ENCODE assay signal across 14 cellular contexts in the genomic region with DNA sequence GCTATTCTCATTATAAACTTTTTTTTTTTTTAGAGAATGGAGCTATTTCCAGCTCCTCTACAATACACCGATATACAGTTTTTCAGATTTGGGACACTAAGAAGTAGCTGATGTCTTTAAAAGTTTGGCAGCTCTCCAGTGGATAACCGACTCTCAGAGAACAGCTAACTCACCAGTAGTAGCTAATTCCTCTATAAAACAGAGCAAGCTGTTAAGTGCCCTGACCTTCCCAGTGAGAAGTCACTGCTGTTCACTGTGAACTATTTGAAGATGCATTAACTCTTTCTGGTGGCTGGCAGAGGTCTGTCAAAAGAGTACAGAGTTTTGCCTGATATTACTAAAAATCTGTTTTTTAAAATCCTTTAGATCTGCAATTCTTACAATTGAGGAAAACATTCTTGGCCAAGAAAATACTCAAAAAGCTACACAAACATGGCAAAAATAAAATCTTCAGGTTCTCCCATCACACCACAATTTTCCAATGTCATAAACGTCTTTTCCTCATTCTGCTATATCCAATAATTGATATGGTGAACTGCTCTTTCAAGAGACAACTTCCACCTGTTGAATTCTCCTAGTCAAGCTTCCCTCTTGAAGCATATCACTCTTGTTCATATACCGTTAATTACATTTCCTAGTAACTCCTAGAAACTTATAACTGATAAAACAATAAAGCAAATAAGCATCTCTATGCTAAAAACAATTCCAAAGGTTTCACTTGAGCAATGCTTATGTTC. TPM values are rescaled to one million over a fixed set of nuclear protein-coding genes. Genes with fewer than 3 reads are reported as not detected.
DNase-seq lines count a peak whose midpoint lies in the region; ATAC-seq and TF ChIP-seq lines count a peak whose summit lies in the region.
"Had no signal": no experiment of that assay in that cellular context is flagged by ENCODE, and none has a peak within 500 bp of the region (broad histone marks: within the 10 kb centered on the region; RNA-seq: fewer than 3 reads in every experiment).

No MANE protein-coding gene starts in this region.

- H2BK5ac ChIP-seq in mesenchymal stem cell (ENCODE audit: low read depth, low read length, poor library complexity, severe bottlenecking), result no peak overlapping the region

- no peaks in the 10 kb centered on the region for H3K27me3 Mint-ChIP-seq in Caco-2 (ENCODE audit: insufficient read depth, unreplicated experiment)
- H3K27me3 Mint-ChIP-seq: activated T-cell treated with anti-CD3 and anti-CD28 coated beads, Interleukin-2, amount 50 U/mL, for 24 hours had no signal

- peaks cover 27% of the 10 kb centered on the region for H3K4me1 Mint-ChIP-seq in Caco-2 (ENCODE audit: low read depth, unreplicated experiment)
- H3K4me1 Mint-ChIP-seq: memory B cell had no signal

- H3K36me3 ChIP-seq in Caco-2 (ENCODE audit: control insufficient read depth, insufficient read depth, low read length), result no peaks in the 10 kb centered on the region
- no peaks in the 10 kb centered on the region for H3K36me3 ChIP-seq in mesenchymal stem cell (ENCODE audit: control insufficient read depth in 1 of 2, insufficient read depth in 2 of 2, low read depth in 1 of 2, low read length in 2 of 2)
- H3K36me3 ChIP-seq: breast epithelium, esophagus muscularis mucosa had no signal

- no peak for ATAC-seq in HG02610 (IDR thresholded peaks at IDR 0.05; ENCODE audit: unreplicated experiment)
- ATAC-seq in HG02840 (IDR thresholded peaks at IDR 0.05; ENCODE audit: low FRiP score, unreplicated experiment), result no peak
- ATAC-seq in GM18505 (IDR thresholded peaks at IDR 0.05; ENCODE audit: unreplicated experiment), result no peak

- H3K4me3 Mint-ChIP-seq in Caco-2 (ENCODE audit: unreplicated experiment), result no peak overlapping the region
- H3K4me3 Mint-ChIP-seq: activated T-cell treated with anti-CD3 and anti-CD28 coated beads, Interleukin-2, amount 50 U/mL, for 24 hours; memory B cell had no signal

- no peak overlapping the region for H3K18ac ChIP-seq in mesenchymal stem cell (ENCODE audit: low read depth in 1 of 2, low read length in 2 of 2)

- no peak overlapping the region for H4K8ac ChIP-seq in mesenchymal stem cell (ENCODE audit: low read length)

- no peaks in the 10 kb centered on the region for H3K9me3 Mint-ChIP-seq in Caco-2 (ENCODE audit: unreplicated experiment)
- H3K9me3 Mint-ChIP-seq: activated T-cell treated with anti-CD3 and anti-CD28 coated beads, Interleukin-2, amount 50 U/mL, for 24 hours had no signal

- no peak overlapping the region for H2BK120ac ChIP-seq in mesenchymal stem cell (ENCODE audit: low read depth, low read length)

- peaks cover 1% of the 10 kb centered on the region for H3K79me1 ChIP-seq in mesenchymal stem cell (replicated peaks; ENCODE audit: low read length, poor library complexity, severe bottlenecking)

- H3K14ac ChIP-seq in mesenchymal stem cell (ENCODE audit: low read length in 2 of 2), result no peak overlapping the region

- no peak overlapping the region for H3K4me3 ChIP-seq in Caco-2 (ENCODE audit: low read depth, low read length)
- H3K4me3 ChIP-seq in fibroblast of mammary gland (ENCODE audit: control insufficient read depth, low read depth, low read length), result no peak overlapping the region
- H3K4me3 ChIP-seq in mesenchymal stem cell (ENCODE audit: insufficient read depth in 1 of 2, low read depth in 1 of 2, low read length in 2 of 2), result no peak overlapping the region
- H3K4me3 ChIP-seq: breast epithelium, esophagus muscularis mucosa had no signal

- WGBS in mesenchymal stem cell, result 43% methylated on average over 4 of the region's 4 CpGs

- H3K23ac ChIP-seq in mesenchymal stem cell (ENCODE audit: low read length in 2 of 2), result no peak overlapping the region

- POLR2A ChIA-PET in Caco-2 (lab: Charles Lee), result no interaction called here

- H3K27ac Mint-ChIP-seq in Caco-2 (ENCODE audit: unreplicated experiment), result peak overlapping the region; percentile 67
- H3K27ac Mint-ChIP-seq: activated T-cell treated with anti-CD3 and anti-CD28 coated beads, Interleukin-2, amount 50 U/mL, for 24 hours; memory B cell had no signal

- no peak for TF ChIP-seq CTCF in Caco-2 (IDR thresholded peaks at IDR 0.05; ENCODE audit: insufficient read depth in 1 of 2, low read depth in 1 of 2, low read length in 1 of 2, severe bottlenecking in 1 of 2, unreplicated experiment in 1 of 2)
- no peak for TF ChIP-seq CTCF in fibroblast of mammary gland (conservative IDR thresholded peaks at IDR 0.05; ENCODE audit: control insufficient read depth, insufficient read depth, low read depth, low read length)

- TF ChIP-seq POLR2A in GM18505 (IDR thresholded peaks at IDR 0.05; ENCODE audit: borderline replicate concordance, extremely low read depth, insufficient read depth, insufficient read length), result no peak

- BruUV-seq in Caco-2 (replicated peaks; lab: Mats Ljungman, UMichigan), result no TSS peak

- H3K4me2 ChIP-seq in mesenchymal stem cell (ENCODE audit: low read length, poor library complexity, severe bottlenecking), result no peak overlapping the region

- CTCF ChIA-PET in Caco-2 (lab: Charles Lee), result interaction anchor here (1.5 kb wide), 1 partner anchor 45 kb away, joined by 5 read pairs; a partner anchor contains a TSS

- no peak overlapping the region for H3K27ac ChIP-seq in mesenchymal stem cell (ENCODE audit: low read length, poor library complexity, severe bottlenecking)
- H3K27ac ChIP-seq: breast epithelium, esophagus muscularis mucosa, RWPE1 had no signal

- DNase-seq in Caco-2 (no peak), NCI-H82 treated with DMSO at 0.1 percent for 48 hours (lab: John Stamatoyannopoulos, UW; ENCODE audit: unreplicated experiment) (peak; percentile 66), fibroblast of mammary gland (ENCODE audit: low read depth) (peak; percentile 53), mesenchymal stem cell (peak; percentile 63)
- DNase-seq in activated CD4-positive, alpha-beta T cell treated with anti-CD3 and anti-CD28 coated beads for 1 hour, result no peak
- DNase-seq: activated T-cell treated with anti-CD3 and anti-CD28 coated beads, Interleukin-2, amount 50 U/mL, for 24 hours; retina had no signal

- H3K9ac ChIP-seq in mesenchymal stem cell (ENCODE audit: low read length), result no peak overlapping the region

- H3K4ac ChIP-seq in mesenchymal stem cell (ENCODE audit: low read depth in 1 of 2, low read length in 2 of 2), result no peak overlapping the region

- peaks cover 60% of the 10 kb centered on the region for H3K36me3 Mint-ChIP-seq in Caco-2 (ENCODE audit: insufficient read depth, unreplicated experiment)
- H3K36me3 Mint-ChIP-seq: memory B cell had no signal

- intact Hi-C loops in Caco-2 (cut with micrococcal nuclease; ENCODE audit: unreplicated experiment), result no loop called here

- H2AFZ ChIP-seq in mesenchymal stem cell (ENCODE audit: low read depth, low read length), result no peak overlapping the region

- H3K9me3 ChIP-seq in Caco-2, result no peaks in the 10 kb centered on the region
- H3K9me3 ChIP-seq in mesenchymal stem cell (ENCODE audit: control insufficient read depth, low read length), result no peaks in the 10 kb centered on the region
- H3K9me3 ChIP-seq: breast epithelium, esophagus muscularis mucosa had no signal

- H2AK5ac ChIP-seq in mesenchymal stem cell (ENCODE audit: low read length, severe bottlenecking), result no peak overlapping the region

- H4K91ac ChIP-seq in mesenchymal stem cell (ENCODE audit: low read length), result no peak overlapping the region

- H3K4me1 ChIP-seq in Caco-2, result peaks cover 12% of the 10 kb centered on the region; the same call in 1 of the 2 replicates
- no peaks in the 10 kb centered on the region for H3K4me1 ChIP-seq in mesenchymal stem cell (ENCODE audit: control insufficient read depth, insufficient read depth, low read depth, low read length)
- H3K4me1 ChIP-seq: breast epithelium had no signal

- no peak overlapping the region for H2BK15ac ChIP-seq in mesenchymal stem cell (ENCODE audit: low read depth, poor library complexity, severe bottlenecking)

- no peak overlapping the region for H2BK12ac ChIP-seq in mesenchymal stem cell (ENCODE audit: low read length in 2 of 2)

- H3K27me3 ChIP-seq in Caco-2 (replicated peaks; ENCODE audit: control insufficient read depth, insufficient read depth, low read length) (no peaks in the 10 kb centered on the region), mesenchymal stem cell (ENCODE audit: control insufficient read depth in 1 of 2, insufficient read depth in 1 of 2, low read length in 2 of 2) (no peaks in the 10 kb centered on the region)
- H3K27me3 ChIP-seq: breast epithelium, esophagus muscularis mucosa had no signal

RNA-seq across cellular contexts. Expression of a gene that starts 44.2 kb away (rescaled TPM):
- total RNA-seq in Caco-2 (2022), result 177 and 194 TPM in 2 replicates
- polyA plus RNA-seq in mesenchymal stem cell (2013, experiment 1 of 2), result 8.0 TPM
- polyA plus RNA-seq in mesenchymal stem cell (2013, experiment 2 of 2), result 6.4 TPM

Comparison
In these comparisons a context has a peak if more than half of its experiments do, and no peak if none do; other contexts are left out.
1. DNase-seq: peak in NCI-H82 treated with DMSO at 0.1 percent for 48 hours (single experiment), fibroblast of mammary gland (single experiment) and mesenchymal stem cell (single experiment); none in Caco-2 (0 of 2) and activated CD4-positive, alpha-beta T cell treated with anti-CD3 and anti-CD28 coated beads for 1 hour (single experiment).